11 cellular contexts compared by ENCODE assay signal in the genomic region with DNA sequence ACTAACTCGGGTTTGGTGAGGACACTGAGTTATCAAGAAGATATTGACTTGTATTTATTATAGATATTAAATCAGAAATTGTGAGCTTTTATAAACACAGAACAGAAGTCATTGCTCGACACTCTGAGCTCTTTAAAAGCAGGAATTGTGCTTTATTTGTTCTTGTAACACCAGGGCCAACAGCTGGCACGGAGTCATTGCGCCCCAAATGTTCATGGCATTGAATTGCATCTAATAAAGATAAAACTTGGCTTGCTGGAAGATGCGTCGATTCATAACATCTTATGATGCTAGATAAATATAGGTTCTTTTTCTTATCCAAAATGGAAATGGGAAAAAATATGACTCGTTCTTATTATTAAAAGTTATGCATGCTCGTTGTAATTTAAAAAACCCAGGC. TPM values are rescaled to one million over a fixed set of nuclear protein-coding genes. Genes with fewer than 3 reads are reported as not detected.
DNase-seq lines count a peak whose midpoint lies in the region; ATAC-seq and TF ChIP-seq lines count a peak whose summit lies in the region.
"Had no signal": no experiment of that assay in that cellular context is flagged by ENCODE, and none has a peak within 500 bp of the region (broad histone marks: within the 10 kb centered on the region; RNA-seq: fewer than 3 reads in every experiment).

No MANE protein-coding gene starts in this region.

- no peak overlapping the region for H3K4me3 Mint-ChIP-seq in T-helper 17 cell
- H3K4me3 Mint-ChIP-seq: activated CD4-positive, alpha-beta T cell treated with anti-CD3 and anti-CD28 coated beads for 36 hours had no signal

- TF ChIP-seq CTCF in C4-2B (conservative IDR thresholded peaks at IDR 0.05) (peak; percentile 55), VCaP (conservative IDR thresholded peaks at IDR 0.05) (peak; percentile 45; the same call in 1 of the 2 replicates), GM20000 (IDR thresholded peaks at IDR 0.05; ENCODE audit: extremely low read depth, missing control alignments) (no peak)

- peak; percentile 22; the same call in 1 of the 2 replicates for TF ChIP-seq RAD21 in Ishikawa (IDR thresholded peaks at IDR 0.05; ENCODE audit: low read depth)

- no peak for ATAC-seq in HG03039 (IDR thresholded peaks at IDR 0.05; ENCODE audit: unreplicated experiment)
- ATAC-seq in T-helper 17 cell: no peak
- ATAC-seq: activated CD4-positive, alpha-beta T cell treated with anti-CD3 and anti-CD28 coated beads for 36 hours had no signal

- no peak overlapping the region for H3K27ac ChIP-seq in C4-2B
- no peak overlapping the region for H3K27ac ChIP-seq in VCaP
- H3K27ac ChIP-seq: adrenal gland had no signal

- H3K27me3 Mint-ChIP-seq in T-helper 17 cell: peaks cover 7% of the 10 kb centered on the region

- peaks cover 2% of the 10 kb centered on the region for H3K4me1 Mint-ChIP-seq in T-helper 17 cell
- H3K4me1 Mint-ChIP-seq: activated CD4-positive, alpha-beta T cell treated with anti-CD3 and anti-CD28 coated beads for 36 hours had no signal

- DNase-seq in myocyte (ENCODE audit: low read depth) (peak; percentile 61), GM20000 (ENCODE audit: low spot score) (no peak), cerebellar cortex (ENCODE audit: low spot score) (no peak), T-helper 17 cell (no peak)
- DNase-seq: activated CD4-positive, alpha-beta T cell treated with anti-CD3 and anti-CD28 coated beads for 36 hours; NCI-H510A had no signal

- no peak for TF ChIP-seq EP300 in Ishikawa (IDR thresholded peaks at IDR 0.05; ENCODE audit: borderline replicate concordance)

- peaks cover 2% of the 10 kb centered on the region for H3K36me3 Mint-ChIP-seq in T-helper 17 cell (ENCODE audit: low read depth)

- H3K9me3 ChIP-seq in T-helper 17 cell (ENCODE audit: control insufficient read depth, low read length, poor library complexity, severe bottlenecking): peaks cover 4% of the 10 kb centered on the region
- H3K9me3 ChIP-seq: adrenal gland had no signal

- H3K27ac Mint-ChIP-seq in T-helper 17 cell: no peak overlapping the region
- H3K27ac Mint-ChIP-seq: activated CD4-positive, alpha-beta T cell treated with anti-CD3 and anti-CD28 coated beads for 36 hours had no signal

TF ChIP-seq in Ishikawa, 13 proteins besides CTCF, POLR2A, EP300 and RAD21:
- TF ChIP-seq, protein P1, sequence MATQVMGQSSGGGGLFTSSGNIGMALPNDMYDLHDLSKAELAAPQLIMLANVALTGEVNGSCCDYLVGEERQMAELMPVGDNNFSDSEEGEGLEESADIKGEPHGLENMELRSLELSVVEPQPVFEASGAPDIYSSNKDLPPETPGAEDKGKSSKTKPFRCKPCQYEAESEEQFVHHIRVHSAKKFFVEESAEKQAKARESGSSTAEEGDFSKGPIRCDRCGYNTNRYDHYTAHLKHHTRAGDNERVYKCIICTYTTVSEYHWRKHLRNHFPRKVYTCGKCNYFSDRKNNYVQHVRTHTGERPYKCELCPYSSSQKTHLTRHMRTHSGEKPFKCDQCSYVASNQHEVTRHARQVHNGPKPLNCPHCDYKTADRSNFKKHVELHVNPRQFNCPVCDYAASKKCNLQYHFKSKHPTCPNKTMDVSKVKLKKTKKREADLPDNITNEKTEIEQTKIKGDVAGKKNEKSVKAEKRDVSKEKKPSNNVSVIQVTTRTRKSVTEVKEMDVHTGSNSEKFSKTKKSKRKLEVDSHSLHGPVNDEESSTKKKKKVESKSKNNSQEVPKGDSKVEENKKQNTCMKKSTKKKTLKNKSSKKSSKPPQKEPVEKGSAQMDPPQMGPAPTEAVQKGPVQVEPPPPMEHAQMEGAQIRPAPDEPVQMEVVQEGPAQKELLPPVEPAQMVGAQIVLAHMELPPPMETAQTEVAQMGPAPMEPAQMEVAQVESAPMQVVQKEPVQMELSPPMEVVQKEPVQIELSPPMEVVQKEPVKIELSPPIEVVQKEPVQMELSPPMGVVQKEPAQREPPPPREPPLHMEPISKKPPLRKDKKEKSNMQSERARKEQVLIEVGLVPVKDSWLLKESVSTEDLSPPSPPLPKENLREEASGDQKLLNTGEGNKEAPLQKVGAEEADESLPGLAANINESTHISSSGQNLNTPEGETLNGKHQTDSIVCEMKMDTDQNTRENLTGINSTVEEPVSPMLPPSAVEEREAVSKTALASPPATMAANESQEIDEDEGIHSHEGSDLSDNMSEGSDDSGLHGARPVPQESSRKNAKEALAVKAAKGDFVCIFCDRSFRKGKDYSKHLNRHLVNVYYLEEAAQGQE (IDR thresholded peaks at IDR 0.05; ENCODE audit: low read depth): no peak
- TF ChIP-seq CEBPB (IDR thresholded peaks at IDR 0.05) (no peak), EGR1 (IDR thresholded peaks at IDR 0.05) (no peak), TCF12 (IDR thresholded peaks at IDR 0.05; ENCODE audit: low read depth) (no peak), YY1 (IDR thresholded peaks at IDR 0.05; ENCODE audit: low read depth) (no peak), TEAD4 (IDR thresholded peaks at IDR 0.05) (no peak), NFIC (IDR thresholded peaks at IDR 0.05) (no peak), ZBTB7A (IDR thresholded peaks at IDR 0.05; ENCODE audit: low read depth) (no peak), CREB1 (IDR thresholded peaks at IDR 0.05; ENCODE audit: low read depth) (no peak), FOXM1 (IDR thresholded peaks at IDR 0.05; ENCODE audit: borderline replicate concordance, low read depth) (no peak), TAF1 (IDR thresholded peaks at IDR 0.05; ENCODE audit: low read depth) (no peak)
- TF ChIP-seq, protein P2, sequence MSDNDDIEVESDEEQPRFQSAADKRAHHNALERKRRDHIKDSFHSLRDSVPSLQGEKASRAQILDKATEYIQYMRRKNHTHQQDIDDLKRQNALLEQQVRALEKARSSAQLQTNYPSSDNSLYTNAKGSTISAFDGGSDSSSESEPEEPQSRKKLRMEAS (IDR thresholded peaks at IDR 0.05): no peak
- TF ChIP-seq, protein P3, sequence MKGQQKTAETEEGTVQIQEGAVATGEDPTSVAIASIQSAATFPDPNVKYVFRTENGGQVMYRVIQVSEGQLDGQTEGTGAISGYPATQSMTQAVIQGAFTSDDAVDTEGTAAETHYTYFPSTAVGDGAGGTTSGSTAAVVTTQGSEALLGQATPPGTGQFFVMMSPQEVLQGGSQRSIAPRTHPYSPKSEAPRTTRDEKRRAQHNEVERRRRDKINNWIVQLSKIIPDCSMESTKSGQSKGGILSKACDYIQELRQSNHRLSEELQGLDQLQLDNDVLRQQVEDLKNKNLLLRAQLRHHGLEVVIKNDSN (IDR thresholded peaks at IDR 0.05): no peak

RNA-seq across cellular contexts. Expression of a gene that starts 11.8 kb away (rescaled TPM):
- total RNA-seq in myocyte: 3.1 and 3.5 TPM in 2 replicates
- 3.2 TPM for polyA plus RNA-seq in myocyte (2012)
- 1 to 10 TPM; 4.7 to 6.2 TPM for total RNA-seq in T-helper 17 cell
